ENCODE assay signal across 27 cellular contexts in genomic region chr13:85371254-85371653, GRCh38.
"Had no signal": no experiment of that assay in that cellular context is flagged by ENCODE, and none has a peak within 500 bp of the region (broad histone marks: within the 10 kb centered on the region; RNA-seq: fewer than 3 reads in every experiment).

No MANE protein-coding gene starts in this region.

- DNase-seq: stimulated activated CD4-positive, alpha-beta T cell treated with anti-CD3 and anti-CD28 coated beads, Interleukin-2, amount 100 ng/mL, for 48 hours; stimulated activated CD4-positive, alpha-beta T cell treated with anti-CD3 and anti-CD28 coated beads, Interleukin-4, amount 100 ng/mL, for 1 hour; stimulated activated CD4-positive, alpha-beta T cell treated with anti-CD3 and anti-CD28 coated beads, Interleukin-4, amount 100 ng/mL, for 24 hours; stimulated activated CD4-positive, alpha-beta T cell treated with anti-CD3 and anti-CD28 coated beads, Interleukin-4, amount 100 ng/mL, for 4 hours; stimulated activated CD8-positive, alpha-beta memory T cell treated with anti-CD3 and anti-CD28 coated beads, Interleukin-4, amount 100 ng/mL, for 48 hours; stimulated activated naive B cell treated with anti-CD40 and anti-IgM and Interleukin-4, amounts not matched to agents 10 μg/mL and 1 μg/mL and 100 μg/mL, for 72 hours; stimulated activated naive CD4-positive, alpha-beta T cell; stimulated activated naive CD4-positive, alpha-beta T cell treated with Interleukin-2 at 50 U/mL for 16 hours; stimulated activated naive CD8-positive, alpha-beta T cell treated with anti-CD3 and anti-CD28 coated beads, Interleukin-15, amount 100 ng/mL, for 72 hours; stimulated activated naive CD8-positive, alpha-beta T cell treated with anti-CD3 and anti-CD28 coated beads, Interleukin-15, Interleukin-2, amounts not matched to agents 100 U/mL and 50 U/mL, for 24 hours; stomach; substantia nigra; testis; thyroid gland; tibial artery; transverse colon; trophoblast cell; upper lobe of left lung; upper lobe of right lung; uterus had no signal

- H3K27me3 ChIP-seq: stomach, suprapubic skin, testis, thyroid gland, tibial artery, tibial nerve, transverse colon, upper lobe of left lung, upper lobe of right lung, uterus, vagina had no signal

- H3K4me1 ChIP-seq: stomach, suprapubic skin, testis, thyroid gland, tibial artery, tibial nerve, transverse colon, upper lobe of left lung, upper lobe of right lung, uterus, vagina had no signal

- ATAC-seq: stimulated activated effector memory CD8-positive, alpha-beta T cell treated with anti-CD3 and anti-CD28 coated beads, Interleukin-12 subunit alpha, Interleukin-12 subunit beta, amount 100 ng/mL, for 72 hours; stimulated activated memory B cell treated with anti-CD40 and anti-IgM and Interleukin-4, amounts not matched to agents 10 μg/mL and 1 μg/mL and 100 μg/mL, for 72 hours; stimulated activated naive B cell treated with anti-CD40 and anti-IgM and Interleukin-4, amounts not matched to agents 10 μg/mL and 1 μg/mL and 100 μg/mL, for 72 hours; stimulated activated naive CD8-positive, alpha-beta T cell treated with anti-CD3 and anti-CD28 coated beads, Interleukin-15, amount 100 ng/mL, for 72 hours; stimulated activated naive CD8-positive, alpha-beta T cell treated with anti-CD3 and anti-CD28 coated beads, Interleukin-15, Interleukin-2, amounts not matched to agents 100 U/mL and 50 U/mL, for 24 hours; upper lobe of right lung had no signal

- H3K36me3 ChIP-seq: stomach, suprapubic skin, thoracic aorta, thyroid gland, tibial artery, tibial nerve, transverse colon, upper lobe of left lung, upper lobe of right lung, uterus, vagina had no signal

- H3K9me3 ChIP-seq: stomach, suprapubic skin, testis, thoracic aorta, thyroid gland, tibial artery, tibial nerve, transverse colon, upper lobe of left lung, upper lobe of right lung, uterus, vagina had no signal

- FAIRE-seq: urothelium cell line had no signal

- H3K4me3 ChIP-seq: stomach, suprapubic skin, testis, thoracic aorta, thyroid gland, tibial artery, tibial nerve, transverse colon, upper lobe of left lung, upper lobe of right lung, uterus, vagina had no signal

- H3K27ac ChIP-seq: stomach, suprapubic skin, testis, thoracic aorta, thyroid gland, tibial artery, tibial nerve, transverse colon, upper lobe of left lung, upper lobe of right lung, uterus, vagina had no signal
